Comparison of ENCODE assay signal across 8 cellular contexts in genomic region chr22:27113211-27114030, GRCh38.
A peak's percentile ranks its signal among the peaks of the same experiment; 100 is the strongest.
DNase-seq lines count a peak whose midpoint lies in the region; ATAC-seq, FAIRE-seq and TF ChIP-seq lines count a peak whose summit lies in the region.

No MANE protein-coding gene starts in this region.

- TF ChIP-seq POLR2A in H54 (IDR thresholded peaks at IDR 0.05; ENCODE audit: low read depth, low read length), result no peak

- ATAC-seq in Right ventricle myocardium superior (ENCODE audit: poor library complexity) (peak; percentile 93), sciatic nerve (peak; percentile 66), GM21717 (IDR thresholded peaks at IDR 0.05; ENCODE audit: unreplicated experiment) (no peak), GM19467 (IDR thresholded peaks at IDR 0.05; ENCODE audit: unreplicated experiment) (no peak), HG02759 (IDR thresholded peaks at IDR 0.05; ENCODE audit: unreplicated experiment) (no peak)

- peak; percentile 93 for FAIRE-seq in H54 (lab: Jason Lieb, UNC)

- DNase-seq in H54 (ENCODE audit: insufficient read length, low spot score) (peak; percentile 42), SKM-1 (lab: John Stamatoyannopoulos, UW; ENCODE audit: unreplicated experiment) (peak; percentile 15), Right ventricle myocardium superior (peak; percentile 63), sciatic nerve (ENCODE audit: low spot score) (no peak), NCI-H524 treated with DMSO at 0.1 percent for 48 hours (lab: John Stamatoyannopoulos, UW) (no peak)

- intact Hi-C loops in Right ventricle myocardium superior (cut with DNase I) (no loop called here), sciatic nerve (cut with DNase I) (no loop called here)

Comparison
In these comparisons a context has a peak if more than half of its experiments do, and no peak if none do; other contexts are left out.
1. DNase-seq: peak in H54 (single experiment), SKM-1 (single experiment) and Right ventricle myocardium superior (single experiment); none in sciatic nerve (single experiment) and NCI-H524 treated with DMSO at 0.1 percent for 48 hours (single experiment).
2. ATAC-seq: peak in Right ventricle myocardium superior (single experiment) and sciatic nerve (single experiment); none in GM21717 (single experiment), GM19467 (single experiment) and HG02759 (single experiment).